In genomic region chr16:3356118-3356517, GRCh38 we compare ENCODE assay signal across 22 cellular contexts. TPM values are rescaled to one million over a fixed set of nuclear protein-coding genes. Genes with fewer than 3 reads are reported as not detected.
A peak's percentile ranks its signal among the peaks of the same experiment; 100 is the strongest.
DNase-seq lines count a peak whose midpoint lies in the region; ATAC-seq, FAIRE-seq and TF ChIP-seq lines count a peak whose summit lies in the region.
"Had no signal": no experiment of that assay in that cellular context is flagged by ENCODE, and none has a peak within 500 bp of the region (broad histone marks: within the 10 kb centered on the region; RNA-seq: fewer than 3 reads in every experiment).

No MANE protein-coding gene starts in this region.

- in situ Hi-C loops in HepG2 (cut with HindIII; ENCODE audit: extremely low pct_ligation_motif_present, low pct_unique_long_range_greater_than_20kb) = no loop called here

- no peaks in the 10 kb centered on the region for H3K4me1 ChIP-seq in liver (ENCODE audit: control insufficient read depth in 4 of 4, insufficient read depth in 4 of 4, low read length in 3 of 4)
- H3K4me1 ChIP-seq in HepG2 (ENCODE audit: insufficient read depth, low read length) = no peaks in the 10 kb centered on the region
- H3K4me1 ChIP-seq in PC-3 (ENCODE audit: insufficient read depth, low read length) = no peaks in the 10 kb centered on the region

- H3K36me3 ChIP-seq in liver (ENCODE audit: control insufficient read depth in 4 of 4, insufficient read depth in 3 of 4, low read depth in 1 of 4, low read length in 3 of 4) (no peaks in the 10 kb centered on the region), HepG2 (replicated peaks in 1 of 2; ENCODE audit: control insufficient read depth in 1 of 2, insufficient read depth in 2 of 2, low read length in 2 of 2) (no peaks in the 10 kb centered on the region), PC-3 (ENCODE audit: low read depth, low read length) (no peaks in the 10 kb centered on the region)

- H4K20me1 ChIP-seq in HepG2 (ENCODE audit: insufficient read depth, low read length) (no peaks in the 10 kb centered on the region), PC-3 (ENCODE audit: low read length) (no peaks in the 10 kb centered on the region)

- H3K9me2 ChIP-seq in PC-3 (replicated peaks; ENCODE audit: low read length) = no peaks in the 10 kb centered on the region

- no peaks in the 10 kb centered on the region for H3K27me3 ChIP-seq in liver (ENCODE audit: control insufficient read depth in 4 of 4, insufficient read depth in 4 of 4, low read length in 3 of 4)
- peaks cover 2 to 11% of the 10 kb centered on the region in 2 experiments; a peak in 3 of 5 replicates for H3K27me3 ChIP-seq in HepG2 (ENCODE audit: control insufficient read depth in 1 of 2, insufficient read depth in 2 of 2, low read length in 2 of 2)
- H3K27me3 ChIP-seq in PC-3 (ENCODE audit: low read length) = 0 out of 2 replicates have a peak, but pooled peaks cover 4% of the 10 kb centered on the region

- DNase-seq in HepG2 (ENCODE audit: low spot score) = no peak
- no peak for DNase-seq in LNCaP clone FGC (ENCODE audit: low read depth)
- no peak for DNase-seq in PC-3
- no peak for DNase-seq in AML-193 (lab: John Stamatoyannopoulos, UW)
- no peak for DNase-seq in DMS114 treated with DMSO at 0.1 percent for 48 hours (lab: John Stamatoyannopoulos, UW; ENCODE audit: unreplicated experiment)
- DNase-seq: CD4-positive, CD25-positive, alpha-beta regulatory T cell; EL; GDM1; NCI-H1092; NCI-H1417 treated with DMSO at 0.1 percent for 48 hours; NCI-H187 treated with DMSO at 0.1 percent for 48 hours; NCI-H446 treated with DMSO at 0.1 percent for 48 hours; NCI-H526; NCI-H82; T-cell had no signal

- ATAC-seq in HepG2 (no peak), PC-3 (no peak), HG02840 (IDR thresholded peaks at IDR 0.05; ENCODE audit: low FRiP score, unreplicated experiment) (no peak)
- ATAC-seq: GM12878, T-cell had no signal

- H3K9me3 ChIP-seq in liver (ENCODE audit: control insufficient read depth in 4 of 4, low read length in 3 of 4) (peaks cover 1 to 11% (median 8%) of the 10 kb centered on the region in 4 donors), HepG2 (ENCODE audit: low read length) (no peaks in the 10 kb centered on the region), PC-3 (ENCODE audit: low read length) (no peaks in the 10 kb centered on the region)

- no peak for TF ChIP-seq POLR2A in HepG2 (IDR thresholded peaks at IDR 0.05; ENCODE audit: insufficient read depth in 1 of 2, low read depth in 2 of 2, low read length in 2 of 2)

- POLR2A ChIA-PET in HepG2 (lab: Yijun Ruan, JAX) = interaction anchor here (1.5 kb wide), 1 partner anchor 9 kb away, joined by 4 read pairs; no protein-coding TSS in a partner anchor
- POLR2A ChIA-PET in PC-3 (lab: Charles Lee; ENCODE audit: unreplicated experiment) = no interaction called here

- H3K4me3 ChIP-seq in liver (ENCODE audit: low read depth in 1 of 3, low read length in 3 of 3) (peak overlapping the region in 2 of 3 donors; percentile 23 to 44), HepG2 (replicated peaks in 1 of 3; ENCODE audit: insufficient read depth in 1 of 3, low read depth in 2 of 3, low read length in 3 of 3) (no peak overlapping the region), LNCaP clone FGC (ENCODE audit: low read depth, low read length) (no peak overlapping the region), PC-3 (ENCODE audit: low read length) (no peak overlapping the region)
- H3K4me3 ChIP-seq: GM12878 had no signal

- no peaks in the 10 kb centered on the region for H3F3A ChIP-seq in PC-3 (ENCODE audit: low read length, unreplicated experiment)

- CTCF ChIA-PET in HepG2 (lab: Yijun Ruan, JAX; ENCODE audit: low intra/inter-chr PET ratio, low total read pairs) = no interaction called here
- CTCF ChIA-PET in PC-3 (lab: Charles Lee) = no interaction called here

- intact Hi-C loops in HepG2 (cut with micrococcal nuclease; ENCODE audit: unreplicated experiment) (no loop called here), PC-3 (cut with micrococcal nuclease) (no loop called here)

- BruUV-seq in HepG2 (replicated peaks; lab: Mats Ljungman, UMichigan) (no TSS peak), PC-3 (replicated peaks; lab: Mats Ljungman, UMichigan) (no TSS peak)

- no peak overlapping the region for H2AFZ ChIP-seq in HepG2 (ENCODE audit: low read length)
- H2AFZ ChIP-seq in PC-3 (ENCODE audit: low read length) = no peak overlapping the region

- no peak for TF ChIP-seq CTCF in liver (IDR thresholded peaks at IDR 0.05; ENCODE audit: low read depth, low read length, missing input control)
- TF ChIP-seq CTCF in HepG2 (CRISPR knock-in tag; IDR thresholded peaks at IDR 0.05) = no peak
- TF ChIP-seq CTCF in LNCaP clone FGC (IDR thresholded peaks at IDR 0.05; ENCODE audit: control insufficient read depth, extremely low read depth, insufficient read depth) = 0 out of 2 replicates have a peak, but pooled peaks have one; percentile 3
- TF ChIP-seq CTCF in PC-3 (conservative IDR thresholded peaks at IDR 0.05; ENCODE audit: low read depth, low read length) = peak; percentile 17; the same call in 1 of the 2 replicates

- H3K79me2 ChIP-seq in HepG2 (ENCODE audit: insufficient read depth, low read length) = no peaks in the 10 kb centered on the region
- H3K79me2 ChIP-seq in PC-3 (ENCODE audit: low read length) = no peaks in the 10 kb centered on the region

- no peak overlapping the region for H3K27ac ChIP-seq in liver (ENCODE audit: low read depth in 1 of 2, low read length in 2 of 2)
- no peak overlapping the region for H3K27ac ChIP-seq in HepG2 (ENCODE audit: extremely low read length, insufficient read depth, low read length)
- H3K27ac ChIP-seq in PC-3 (ENCODE audit: low read length) = no peak overlapping the region
- H3K27ac ChIP-seq: KMS-11 had no signal

- TF ChIP-seq EP300 in HepG2 (IDR thresholded peaks at IDR 0.05; ENCODE audit: low read depth in 2 of 2, low read length in 2 of 2) (no peak), HepG2 (CRISPR knock-in tag; IDR thresholded peaks at IDR 0.05; ENCODE audit: borderline replicate concordance) (no peak)

- FAIRE-seq in HepG2 (lab: Jason Lieb, UNC) = no peak
- FAIRE-seq: GM12878, H54, HTR-8/SVneo had no signal

- no peak overlapping the region for H3K4me2 ChIP-seq in HepG2 (ENCODE audit: low read depth, low read length)
- H3K4me2 ChIP-seq in PC-3 (ENCODE audit: low read length) = no peak overlapping the region
- H3K4me2 ChIP-seq: KMS-11 had no signal

- H3K9ac ChIP-seq in liver (ENCODE audit: low read depth in 1 of 2, low read length in 2 of 2) (no peak overlapping the region), HepG2 (ENCODE audit: insufficient read depth, low read depth, low read length) (no peak overlapping the region), PC-3 (ENCODE audit: low read length) (no peak overlapping the region)
- H3K9ac ChIP-seq: KMS-11 had no signal

- 75% methylated on average over 10 of the region's 10 CpGs for WGBS in liver
- 69% methylated on average over 8 of the region's 10 CpGs for WGBS in HepG2 (ENCODE audit: low lambda C conversion rate)

- TF ChIP-seq RAD21 in liver (IDR thresholded peaks at IDR 0.05) = no peak
- TF ChIP-seq RAD21 in HepG2 (CRISPR knock-in tag; IDR thresholded peaks at IDR 0.05) = no peak

RNA-seq across cellular contexts. Expression of gene OR2C1, which starts 0.4 kb away (rescaled TPM):
- total RNA-seq in liver (under 1 TPM; 0.08 to 0.19 TPM), HepG2 (2016; rRNA removed; fragmentation: Illumina TruSeq; extraction: Trizol) (not detected in 2 replicates), PC-3 (2014; rRNA removed) (not detected in 2 replicates)
- polyA plus RNA-seq in liver (not detected), HepG2 (2011; rRNA removed) (not detected in 2 replicates)
- total RNA-seq in HepG2 (2016; cell fraction: cytosol; rRNA removed; fragmentation: Illumina TruSeq; extraction: Trizol; ENCODE audit: low read depth) = not detected in 2 replicates
- total RNA-seq in HepG2 (2016; cell fraction: insoluble cytoplasmic fraction; rRNA removed; fragmentation: Illumina TruSeq; extraction: Trizol) = not detected in 2 replicates
- total RNA-seq in HepG2 (2016; cell fraction: membrane; rRNA removed; fragmentation: Illumina TruSeq; extraction: Trizol) = not detected in 2 replicates
- total RNA-seq in HepG2 (2016; cell fraction: nucleus; rRNA removed; fragmentation: Illumina TruSeq; extraction: Trizol) = not detected in 2 replicates
- not detected in 2 replicates for polyA plus RNA-seq in HepG2 (2011; cell fraction: cytosol; rRNA removed)
- not detected in 2 replicates for polyA plus RNA-seq in HepG2 (2011; cell fraction: nucleus; rRNA removed)
- polyA plus RNA-seq in HepG2 (2012) = not detected in 2 replicates
- polyA plus RNA-seq in HepG2 (2016; cell fraction: cytosol; fragmentation: Illumina TruSeq; extraction: Trizol; ENCODE audit: low read depth) = not detected in 2 replicates
- polyA plus RNA-seq in HepG2 (2016; cell fraction: insoluble cytoplasmic fraction; fragmentation: Illumina TruSeq; extraction: Trizol; ENCODE audit: low read depth) = not detected in 2 replicates
- polyA plus RNA-seq in HepG2 (2016; cell fraction: membrane; fragmentation: Illumina TruSeq; extraction: Trizol; ENCODE audit: low read depth) = not detected in 2 replicates
- polyA plus RNA-seq in HepG2 (2016; cell fraction: nucleus; fragmentation: Illumina TruSeq; extraction: Trizol; ENCODE audit: insufficient read depth, low read depth) = not detected in 2 replicates
- 0.09 TPM in 1 of 2 replicates, not detected in the other for polyA minus RNA-seq in HepG2 (2011; rRNA and poly(A)+ RNA removed; ENCODE audit: low replicate concordance)
- not detected in 2 replicates for polyA minus RNA-seq in HepG2 (2011; cell fraction: cytosol; rRNA and poly(A)+ RNA removed)
- polyA minus RNA-seq in HepG2 (2011; cell fraction: nucleus; rRNA and poly(A)+ RNA removed) = not detected in 2 replicates
- total RNA-seq: A673; CD4-positive, CD25-positive, alpha-beta regulatory T cell had no signal

RNA-seq across cellular contexts. Expression of gene ZSCAN32, which starts 44.7 kb away (rescaled TPM):
- 1 to 10 TPM; 6.1 to 7.7 TPM for total RNA-seq in liver
- 1 to 10 TPM; 4.2 to 5.9 TPM for polyA plus RNA-seq in liver
- total RNA-seq in HepG2 (2016; rRNA removed; fragmentation: Illumina TruSeq; extraction: Trizol) = 10.7 and 11.7 TPM in 2 replicates
- total RNA-seq in HepG2 (2016; cell fraction: cytosol; rRNA removed; fragmentation: Illumina TruSeq; extraction: Trizol; ENCODE audit: low read depth) = 2.3 and 3.2 TPM in 2 replicates
- total RNA-seq in HepG2 (2016; cell fraction: insoluble cytoplasmic fraction; rRNA removed; fragmentation: Illumina TruSeq; extraction: Trizol) = 9.4 and 11.1 TPM in 2 replicates
- 5.1 and 5.2 TPM in 2 replicates for total RNA-seq in HepG2 (2016; cell fraction: membrane; rRNA removed; fragmentation: Illumina TruSeq; extraction: Trizol)
- 9.8 and 14.8 TPM in 2 replicates for total RNA-seq in HepG2 (2016; cell fraction: nucleus; rRNA removed; fragmentation: Illumina TruSeq; extraction: Trizol)
- 12.7 and 12.8 TPM in 2 replicates for polyA plus RNA-seq in HepG2 (2011; rRNA removed)
- 7.3 and 9.2 TPM in 2 replicates for polyA plus RNA-seq in HepG2 (2011; cell fraction: cytosol; rRNA removed)
- 15.9 and 17.9 TPM in 2 replicates for polyA plus RNA-seq in HepG2 (2011; cell fraction: nucleus; rRNA removed)
- 6.2 and 6.7 TPM in 2 replicates for polyA plus RNA-seq in HepG2 (2012)
- 1.1 and 1.4 TPM in 2 replicates for polyA plus RNA-seq in HepG2 (2016; cell fraction: cytosol; fragmentation: Illumina TruSeq; extraction: Trizol; ENCODE audit: low read depth)
- polyA plus RNA-seq in HepG2 (2016; cell fraction: insoluble cytoplasmic fraction; fragmentation: Illumina TruSeq; extraction: Trizol; ENCODE audit: low read depth) = 10.6 and 10.7 TPM in 2 replicates
- polyA plus RNA-seq in HepG2 (2016; cell fraction: membrane; fragmentation: Illumina TruSeq; extraction: Trizol; ENCODE audit: low read depth) = 3.4 and 3.7 TPM in 2 replicates
- polyA plus RNA-seq in HepG2 (2016; cell fraction: nucleus; fragmentation: Illumina TruSeq; extraction: Trizol; ENCODE audit: insufficient read depth, low read depth) = 19.5 and 20.4 TPM in 2 replicates
- 6.7 and 9.9 TPM in 2 replicates for polyA minus RNA-seq in HepG2 (2011; rRNA and poly(A)+ RNA removed; ENCODE audit: low replicate concordance)
- polyA minus RNA-seq in HepG2 (2011; cell fraction: cytosol; rRNA and poly(A)+ RNA removed) = 3.4 and 4.0 TPM in 2 replicates
- polyA minus RNA-seq in HepG2 (2011; cell fraction: nucleus; rRNA and poly(A)+ RNA removed) = 7.9 and 12.7 TPM in 2 replicates
- total RNA-seq in PC-3 (2014; rRNA removed) = 5.9 and 7.5 TPM in 2 replicates

RNA-seq across cellular contexts. Expression of gene ZNF174, which starts 44.9 kb away (rescaled TPM):
- total RNA-seq in liver = 1 to 10 TPM; 4.2 to 4.6 TPM
- polyA plus RNA-seq in liver = 1 to 10 TPM; 3.8 to 4.1 TPM
- 10.0 and 10.6 TPM in 2 replicates for total RNA-seq in HepG2 (2016; rRNA removed; fragmentation: Illumina TruSeq; extraction: Trizol)
- total RNA-seq in HepG2 (2016; cell fraction: cytosol; rRNA removed; fragmentation: Illumina TruSeq; extraction: Trizol; ENCODE audit: low read depth) = 2.3 and 2.9 TPM in 2 replicates
- 8.6 and 9.8 TPM in 2 replicates for total RNA-seq in HepG2 (2016; cell fraction: insoluble cytoplasmic fraction; rRNA removed; fragmentation: Illumina TruSeq; extraction: Trizol)
- 5.3 and 6.9 TPM in 2 replicates for total RNA-seq in HepG2 (2016; cell fraction: membrane; rRNA removed; fragmentation: Illumina TruSeq; extraction: Trizol)
- total RNA-seq in HepG2 (2016; cell fraction: nucleus; rRNA removed; fragmentation: Illumina TruSeq; extraction: Trizol) = 7.5 and 7.9 TPM in 2 replicates
- 7.6 and 8.3 TPM in 2 replicates for polyA plus RNA-seq in HepG2 (2011; rRNA removed)
- polyA plus RNA-seq in HepG2 (2011; cell fraction: cytosol; rRNA removed) = 6.7 and 7.2 TPM in 2 replicates
- polyA plus RNA-seq in HepG2 (2011; cell fraction: nucleus; rRNA removed) = 10.2 and 10.4 TPM in 2 replicates
- 5.3 and 5.5 TPM in 2 replicates for polyA plus RNA-seq in HepG2 (2012)
- 1.2 and 1.5 TPM in 2 replicates for polyA plus RNA-seq in HepG2 (2016; cell fraction: cytosol; fragmentation: Illumina TruSeq; extraction: Trizol; ENCODE audit: low read depth)
- 13.0 and 14.1 TPM in 2 replicates for polyA plus RNA-seq in HepG2 (2016; cell fraction: insoluble cytoplasmic fraction; fragmentation: Illumina TruSeq; extraction: Trizol; ENCODE audit: low read depth)
- polyA plus RNA-seq in HepG2 (2016; cell fraction: membrane; fragmentation: Illumina TruSeq; extraction: Trizol; ENCODE audit: low read depth) = 3.8 and 5.6 TPM in 2 replicates
- polyA plus RNA-seq in HepG2 (2016; cell fraction: nucleus; fragmentation: Illumina TruSeq; extraction: Trizol; ENCODE audit: insufficient read depth, low read depth) = 11.0 and 12.3 TPM in 2 replicates
- 8.0 and 11.1 TPM in 2 replicates for polyA minus RNA-seq in HepG2 (2011; rRNA and poly(A)+ RNA removed; ENCODE audit: low replicate concordance)
- 4.4 and 4.9 TPM in 2 replicates for polyA minus RNA-seq in HepG2 (2011; cell fraction: cytosol; rRNA and poly(A)+ RNA removed)
- polyA minus RNA-seq in HepG2 (2011; cell fraction: nucleus; rRNA and poly(A)+ RNA removed) = 12.1 and 13.3 TPM in 2 replicates
- total RNA-seq in PC-3 (2014; rRNA removed) = 9.5 and 11.3 TPM in 2 replicates

RNA-seq across cellular contexts. Expression of gene ZNF75A, which starts 50.8 kb away (rescaled TPM):
- total RNA-seq in liver (10 to 100 TPM; 11.0 to 17.2 TPM), HepG2 (2016; rRNA removed; fragmentation: Illumina TruSeq; extraction: Trizol) (1.3 and 2.1 TPM in 2 replicates), PC-3 (2014; rRNA removed) (15.9 and 20.1 TPM in 2 replicates)
- polyA plus RNA-seq in liver (1 to 10 TPM; 4.9 to 8.6 TPM), HepG2 (2011; rRNA removed) (1.4 and 2.0 TPM in 2 replicates)
- 1.1 TPM in 2 replicates for total RNA-seq in HepG2 (2016; cell fraction: cytosol; rRNA removed; fragmentation: Illumina TruSeq; extraction: Trizol; ENCODE audit: low read depth)
- total RNA-seq in HepG2 (2016; cell fraction: insoluble cytoplasmic fraction; rRNA removed; fragmentation: Illumina TruSeq; extraction: Trizol) = 1.2 and 2.0 TPM in 2 replicates
- total RNA-seq in HepG2 (2016; cell fraction: membrane; rRNA removed; fragmentation: Illumina TruSeq; extraction: Trizol) = 0.31 and 0.77 TPM in 2 replicates
- total RNA-seq in HepG2 (2016; cell fraction: nucleus; rRNA removed; fragmentation: Illumina TruSeq; extraction: Trizol) = 4.0 and 4.9 TPM in 2 replicates
- 0.43 and 0.59 TPM in 2 replicates for polyA plus RNA-seq in HepG2 (2011; cell fraction: cytosol; rRNA removed)
- polyA plus RNA-seq in HepG2 (2011; cell fraction: nucleus; rRNA removed) = 3.0 and 4.0 TPM in 2 replicates
- polyA plus RNA-seq in HepG2 (2012) = 2.2 and 2.8 TPM in 2 replicates
- 0.19 and 0.28 TPM in 2 replicates for polyA plus RNA-seq in HepG2 (2016; cell fraction: cytosol; fragmentation: Illumina TruSeq; extraction: Trizol; ENCODE audit: low read depth)
- 0.53 and 0.94 TPM in 2 replicates for polyA plus RNA-seq in HepG2 (2016; cell fraction: insoluble cytoplasmic fraction; fragmentation: Illumina TruSeq; extraction: Trizol; ENCODE audit: low read depth)
- 0.18 and 0.56 TPM in 2 replicates for polyA plus RNA-seq in HepG2 (2016; cell fraction: membrane; fragmentation: Illumina TruSeq; extraction: Trizol; ENCODE audit: low read depth)
- 7.5 and 9.8 TPM in 2 replicates for polyA plus RNA-seq in HepG2 (2016; cell fraction: nucleus; fragmentation: Illumina TruSeq; extraction: Trizol; ENCODE audit: insufficient read depth, low read depth)
- 1.4 and 8.3 TPM in 2 replicates for polyA minus RNA-seq in HepG2 (2011; rRNA and poly(A)+ RNA removed; ENCODE audit: low replicate concordance)
- polyA minus RNA-seq in HepG2 (2011; cell fraction: cytosol; rRNA and poly(A)+ RNA removed) = 0.40 and 0.70 TPM in 2 replicates
- polyA minus RNA-seq in HepG2 (2011; cell fraction: nucleus; rRNA and poly(A)+ RNA removed) = 8.1 and 9.4 TPM in 2 replicates

RNA-seq across cellular contexts. Expression of gene TIGD7, which starts 50.9 kb away (rescaled TPM):
- total RNA-seq in liver = 1 to 10 TPM; 1.8 to 2.6 TPM
- under 1 TPM; 0.58 to 0.71 TPM for polyA plus RNA-seq in liver
- total RNA-seq in HepG2 (2016; rRNA removed; fragmentation: Illumina TruSeq; extraction: Trizol) = not detected in 2 replicates
- not detected in 2 replicates for total RNA-seq in HepG2 (2016; cell fraction: cytosol; rRNA removed; fragmentation: Illumina TruSeq; extraction: Trizol; ENCODE audit: low read depth)
- total RNA-seq in HepG2 (2016; cell fraction: insoluble cytoplasmic fraction; rRNA removed; fragmentation: Illumina TruSeq; extraction: Trizol) = not detected in 2 replicates
- not detected in 2 replicates for total RNA-seq in HepG2 (2016; cell fraction: membrane; rRNA removed; fragmentation: Illumina TruSeq; extraction: Trizol)
- not detected in 2 replicates for total RNA-seq in HepG2 (2016; cell fraction: nucleus; rRNA removed; fragmentation: Illumina TruSeq; extraction: Trizol)
- polyA plus RNA-seq in HepG2 (2011; rRNA removed) = not detected in 2 replicates
- not detected in 2 replicates for polyA plus RNA-seq in HepG2 (2011; cell fraction: cytosol; rRNA removed)
- polyA plus RNA-seq in HepG2 (2011; cell fraction: nucleus; rRNA removed) = not detected in 2 replicates
- 0.63 and 0.88 TPM in 2 replicates for polyA plus RNA-seq in HepG2 (2012)
- not detected in 2 replicates for polyA plus RNA-seq in HepG2 (2016; cell fraction: cytosol; fragmentation: Illumina TruSeq; extraction: Trizol; ENCODE audit: low read depth)
- polyA plus RNA-seq in HepG2 (2016; cell fraction: insoluble cytoplasmic fraction; fragmentation: Illumina TruSeq; extraction: Trizol; ENCODE audit: low read depth) = not detected in 2 replicates
- polyA plus RNA-seq in HepG2 (2016; cell fraction: membrane; fragmentation: Illumina TruSeq; extraction: Trizol; ENCODE audit: low read depth) = not detected in 2 replicates
- polyA plus RNA-seq in HepG2 (2016; cell fraction: nucleus; fragmentation: Illumina TruSeq; extraction: Trizol; ENCODE audit: insufficient read depth, low read depth) = not detected in 2 replicates
- polyA minus RNA-seq in HepG2 (2011; rRNA and poly(A)+ RNA removed; ENCODE audit: low replicate concordance) = 0.08 and 2.2 TPM in 2 replicates
- polyA minus RNA-seq in HepG2 (2011; cell fraction: cytosol; rRNA and poly(A)+ RNA removed) = not detected in 2 replicates
- polyA minus RNA-seq in HepG2 (2011; cell fraction: nucleus; rRNA and poly(A)+ RNA removed) = not detected in 2 replicates
- 4.4 and 5.5 TPM in 2 replicates for total RNA-seq in PC-3 (2014; rRNA removed)

Comparison
In these comparisons a context has a peak if more than half of its experiments do, and no peak if none do; other contexts are left out.
1. H3K4me3 ChIP-seq: peak in liver (2 of 3); none in HepG2 (0 of 3), LNCaP clone FGC (single experiment) and PC-3 (single experiment).
2. CTCF ChIP-seq: peak in LNCaP clone FGC (single experiment) and PC-3 (single experiment); none in liver (single experiment) and HepG2 (single experiment).